In the genomic region with DNA sequence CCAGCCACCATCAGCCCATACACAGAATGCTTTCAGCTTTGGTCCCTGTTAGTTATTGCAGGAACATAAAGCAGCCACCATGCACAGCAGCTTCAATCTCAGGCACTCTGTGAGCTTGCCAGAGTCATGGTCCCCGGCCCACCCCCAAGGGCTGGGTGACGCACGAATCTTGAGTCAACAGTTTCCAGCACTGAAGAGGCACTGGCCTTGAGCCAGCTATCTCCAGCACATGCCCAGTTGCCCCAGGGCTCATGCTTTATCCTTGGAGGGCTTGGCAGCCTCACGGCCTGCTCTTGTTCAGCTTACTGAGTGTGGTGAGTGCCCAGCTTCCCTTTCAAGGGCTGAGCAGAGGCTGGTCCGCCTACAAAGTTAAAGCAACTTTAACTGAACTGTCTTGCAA, we compare ENCODE assay signal across 8 cellular contexts.
DNase-seq lines count a peak whose midpoint lies in the region; ATAC-seq and FAIRE-seq lines count a peak whose summit lies in the region.

No MANE protein-coding gene starts in this region.

- DNase-seq in SIG-M5 treated with dmso at 0.1 percent for 504 hours (lab: John Stamatoyannopoulos, UW; ENCODE audit: unreplicated experiment) (peak; percentile 27), SIG-M5 (lab: John Stamatoyannopoulos, UW) (no peak), anterior cingulate cortex (lab: John Stamatoyannopoulos, UW) (peak in 52 of 58 donors; percentile 18 to 92 (median 74)), kidney tubule cell (ENCODE audit: low spot score) (peak; percentile 73), urothelium cell line (ENCODE audit: low spot score) (peak; percentile 65), hepatic stellate cell (ENCODE audit: low spot score) (no peak)

- no peak for ATAC-seq in GM18858 (IDR thresholded peaks at IDR 0.05; ENCODE audit: unreplicated experiment)
- ATAC-seq in GM21528 (IDR thresholded peaks at IDR 0.05; ENCODE audit: low FRiP score, unreplicated experiment): no peak

- FAIRE-seq in urothelium cell line (lab: Jason Lieb, UNC): no peak

Comparison
In these comparisons a context has a peak if more than half of its experiments do, and no peak if none do; other contexts are left out.
1. DNase-seq: peak in SIG-M5 treated with dmso at 0.1 percent for 504 hours (single experiment), anterior cingulate cortex (52 of 58), kidney tubule cell (single experiment) and urothelium cell line (single experiment); none in SIG-M5 (single experiment) and hepatic stellate cell (single experiment).